29 cellular contexts compared by ENCODE assay signal in genomic region chr2:109533823-109534222, GRCh38.
"Had no signal": no experiment of that assay in that cellular context is flagged by ENCODE, and none has a peak within 500 bp of the region (broad histone marks: within the 10 kb centered on the region; RNA-seq: fewer than 3 reads in every experiment).

No MANE protein-coding gene starts in this region.

- H3K27ac ChIP-seq: esophagus squamous epithelium, gastrocnemius medialis, heart left ventricle, ovary, psoas muscle, skin epidermis, suprapubic skin, transverse colon, vagina, WERI-Rb-1 had no signal

- H3K9me3 Mint-ChIP-seq: activated naive CD4-positive, alpha-beta T cell treated with anti-CD3 and anti-CD28 coated beads, Interleukin-2, amount 50 U/mL, for 72 hours; activated T-helper 17 cell treated with anti-CD3 and anti-CD28 coated beads, Interleukin-2, amount 50 U/mL, for 72 hours; effector memory CD8-positive, alpha-beta T cell; stimulated activated effector memory CD8-positive, alpha-beta T cell treated with anti-CD3 and anti-CD28 coated beads, Interleukin-12 subunit alpha, Interleukin-12 subunit beta, amount 100 ng/mL, for 72 hours; stimulated activated naive CD8-positive, alpha-beta T cell treated with anti-CD3 and anti-CD28 coated beads, Interleukin-15, amount 100 ng/mL, for 72 hours; T-cell; T-helper 2 cell treated with Interferon-gamma antibody and Interleukin-4, amounts not matched to agents 5 μg/mL and 100 μg/mL, for 36 hours had no signal

- H3K27me3 ChIP-seq: esophagus squamous epithelium, heart left ventricle, ovary, suprapubic skin, transverse colon, vagina had no signal

- H3K4me3 ChIP-seq: esophagus squamous epithelium, gastrocnemius medialis, heart left ventricle, lung, ovary, psoas muscle, skin epidermis, suprapubic skin, transverse colon, vagina had no signal

- H3K36me3 ChIP-seq: esophagus squamous epithelium, gastrocnemius medialis, heart left ventricle, ovary, suprapubic skin, transverse colon, vagina, WERI-Rb-1 had no signal

- H3K4me3 Mint-ChIP-seq: activated T-helper 17 cell treated with anti-CD3 and anti-CD28 coated beads, Interleukin-2, amount 50 U/mL, for 72 hours; brain; effector memory CD8-positive, alpha-beta T cell; naive thymus-derived CD4-positive, alpha-beta T cell; stimulated activated effector memory CD8-positive, alpha-beta T cell treated with anti-CD3 and anti-CD28 coated beads, Interleukin-12 subunit alpha, Interleukin-12 subunit beta, amount 100 ng/mL, for 72 hours; stimulated activated naive CD8-positive, alpha-beta T cell treated with anti-CD3 and anti-CD28 coated beads, Interleukin-15, amount 100 ng/mL, for 72 hours; T-cell; T-helper 2 cell treated with Interferon-gamma antibody and Interleukin-4, amounts not matched to agents 5 μg/mL and 100 μg/mL, for 36 hours had no signal

- H3K9me3 ChIP-seq: esophagus squamous epithelium, gastrocnemius medialis, heart left ventricle, ovary, psoas muscle, suprapubic skin, transverse colon, vagina had no signal

- H3K27ac Mint-ChIP-seq: activated naive CD4-positive, alpha-beta T cell treated with anti-CD3 and anti-CD28 coated beads, Interleukin-2, amount 50 U/mL, for 72 hours; activated T-helper 17 cell treated with anti-CD3 and anti-CD28 coated beads, Interleukin-2, amount 50 U/mL, for 72 hours; effector memory CD8-positive, alpha-beta T cell; stimulated activated effector memory CD8-positive, alpha-beta T cell treated with anti-CD3 and anti-CD28 coated beads, Interleukin-12 subunit alpha, Interleukin-12 subunit beta, amount 100 ng/mL, for 72 hours; stimulated activated naive CD8-positive, alpha-beta T cell treated with anti-CD3 and anti-CD28 coated beads, Interleukin-15, amount 100 ng/mL, for 72 hours; T-cell; T-helper 2 cell treated with Interferon-gamma antibody and Interleukin-4, amounts not matched to agents 5 μg/mL and 100 μg/mL, for 36 hours had no signal

- DNase-seq: activated CD4-positive, alpha-beta T cell treated with anti-CD3 and anti-CD28 coated beads, Interleukin-2, amount 50 U/mL, for 1 hour; activated CD4-positive, CD25-positive, alpha-beta regulatory T cell treated with anti-CD3 and anti-CD28 coated beads, Interleukin-2, amount 50 U/mL, for 72 hours; activated T-cell treated with anti-CD3 and anti-CD28 coated beads, Interleukin-2, amount 50 U/mL, for 1 hour; aorta; central memory CD4-positive, alpha-beta T cell; effector memory CD8-positive, alpha-beta T cell; esophagus squamous epithelium; gastrocnemius medialis; heart left ventricle; kidney; naive thymus-derived CD4-positive, alpha-beta T cell; psoas muscle; stimulated activated CD4-positive, alpha-beta T cell treated with anti-CD3 and anti-CD28 coated beads, Interleukin-2, amount 100 ng/mL, for 24 hours; stimulated activated naive CD8-positive, alpha-beta T cell treated with anti-CD3 and anti-CD28 coated beads, Interleukin-15, amount 100 ng/mL, for 72 hours; T-cell; transverse colon; WERI-Rb-1 had no signal

- H3K4me1 ChIP-seq: gastrocnemius medialis, psoas muscle had no signal

- H3K36me3 Mint-ChIP-seq: activated naive CD4-positive, alpha-beta T cell treated with anti-CD3 and anti-CD28 coated beads, Interleukin-2, amount 50 U/mL, for 72 hours; brain; naive thymus-derived CD4-positive, alpha-beta T cell; stimulated activated effector memory CD8-positive, alpha-beta T cell treated with anti-CD3 and anti-CD28 coated beads, Interleukin-12 subunit alpha, Interleukin-12 subunit beta, amount 100 ng/mL, for 72 hours; T-cell had no signal

- ATAC-seq: activated naive CD4-positive, alpha-beta T cell treated with anti-CD3 and anti-CD28 coated beads, Interleukin-2, amount 50 U/mL, for 72 hours; activated T-helper 17 cell treated with anti-CD3 and anti-CD28 coated beads, Interleukin-2, amount 50 U/mL, for 72 hours; effector memory CD8-positive, alpha-beta T cell; gastrocnemius medialis; heart left ventricle; left lobe of liver; naive thymus-derived CD4-positive, alpha-beta T cell; psoas muscle; right cardiac atrium; stimulated activated effector memory CD8-positive, alpha-beta T cell treated with anti-CD3 and anti-CD28 coated beads, Interleukin-12 subunit alpha, Interleukin-12 subunit beta, amount 100 ng/mL, for 72 hours; stimulated activated naive CD8-positive, alpha-beta T cell treated with anti-CD3 and anti-CD28 coated beads, Interleukin-15, amount 100 ng/mL, for 72 hours; T-cell had no signal

- H3K4me1 Mint-ChIP-seq: activated T-helper 17 cell treated with anti-CD3 and anti-CD28 coated beads, Interleukin-2, amount 50 U/mL, for 72 hours; naive thymus-derived CD4-positive, alpha-beta T cell; stimulated activated effector memory CD8-positive, alpha-beta T cell treated with anti-CD3 and anti-CD28 coated beads, Interleukin-12 subunit alpha, Interleukin-12 subunit beta, amount 100 ng/mL, for 72 hours; stimulated activated naive CD8-positive, alpha-beta T cell treated with anti-CD3 and anti-CD28 coated beads, Interleukin-15, amount 100 ng/mL, for 72 hours; T-cell had no signal
